21 cellular contexts compared by ENCODE assay signal in the genomic region with DNA sequence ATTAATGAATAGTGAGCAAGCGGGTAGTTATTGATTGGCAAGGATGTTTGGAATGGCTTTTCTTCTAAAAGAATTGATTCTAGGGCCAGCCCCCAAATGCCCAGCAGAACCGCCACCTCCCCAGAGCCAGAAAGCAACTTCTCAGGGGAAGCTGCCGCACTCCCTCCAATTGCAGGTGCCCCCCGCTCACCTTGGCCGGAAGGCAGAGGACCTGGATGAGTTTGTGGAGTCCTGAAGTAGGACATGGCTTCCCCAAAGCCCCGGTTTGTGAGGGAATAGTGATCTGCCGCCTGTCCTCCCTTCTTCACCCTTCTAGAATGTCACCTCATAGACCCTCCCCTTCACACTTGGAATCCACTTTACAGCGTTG. TPM values are rescaled to one million over a fixed set of nuclear protein-coding genes. Genes with fewer than 3 reads are reported as not detected.
A peak's percentile ranks its signal among the peaks of the same experiment; 100 is the strongest.
DNase-seq lines count a peak whose midpoint lies in the region; ATAC-seq, FAIRE-seq and TF ChIP-seq lines count a peak whose summit lies in the region.
"Had no signal": no experiment of that assay in that cellular context is flagged by ENCODE, and none has a peak within 500 bp of the region (broad histone marks: within the 10 kb centered on the region; RNA-seq: fewer than 3 reads in every experiment).

A gene with protein sequence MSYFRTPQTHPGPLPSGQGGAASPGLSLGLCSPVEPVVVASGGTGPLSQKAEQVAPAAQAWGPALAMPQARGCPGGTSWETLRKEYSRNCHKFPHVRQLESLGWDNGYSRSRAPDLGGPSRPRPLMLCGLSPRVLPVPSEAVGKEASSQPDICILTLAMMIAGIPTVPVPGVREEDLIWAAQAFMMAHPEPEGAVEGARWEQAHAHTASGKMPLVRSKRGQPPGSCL (minus strand): TSS at position 277 of the 370 bp plus-strand sequence. CDS start 32 bp downstream, at position 245.

- H3K4me2 ChIP-seq in H1 (ENCODE audit: insufficient read depth in 1 of 2, low read depth in 2 of 2, low read length in 2 of 2): no peak within 1 kb of the TSS

- no peak within 1 kb of the TSS for H2BK15ac ChIP-seq in H1 (ENCODE audit: low read length)

- no peak within 1 kb of the TSS for H4K5ac ChIP-seq in H1 (ENCODE audit: insufficient read length, low read depth, low read length)

- no peak within 1 kb of the TSS for H3K4me3 Mint-ChIP-seq in activated T-cell treated with anti-CD3 and anti-CD28 coated beads, Interleukin-2, amount 50 U/mL, for 24 hours
- no peak within 1 kb of the TSS for H3K4me3 Mint-ChIP-seq in activated T-cell treated with anti-CD3 and anti-CD28 coated beads, Interleukin-2, amount 50 U/mL, for 4 hours
- H3K4me3 Mint-ChIP-seq in neural crest cell: peak within 1 kb of the TSS; percentile 51

- H2BK120ac ChIP-seq in H1 (replicated peaks; ENCODE audit: low read depth, low read length): no peak within 1 kb of the TSS

- peaks cover 0 to 14% of the 10 kb centered on the region in 2 experiments; a peak in 1 of 4 replicates for H3K79me2 ChIP-seq in H1 (ENCODE audit: control insufficient read depth in 1 of 2, insufficient read depth in 2 of 2, low read length in 2 of 2)

- no peak within 1 kb of the TSS for H3K4me3 ChIP-seq in H1 (ENCODE audit: extremely low read depth in 1 of 4, insufficient read depth in 2 of 4, low read depth in 3 of 4, low read length in 4 of 4)
- H3K4me3 ChIP-seq: SJSA1 had no signal

- H3K9ac ChIP-seq in H1 (replicated peaks in 1 of 4; ENCODE audit: extremely low read depth in 1 of 4, low read depth in 3 of 4, low read length in 3 of 4): no peak within 1 kb of the TSS

- H3K14ac ChIP-seq in H1 (ENCODE audit: insufficient read length): no peak within 1 kb of the TSS

- POLR2A ChIA-PET in H1 (lab: Charles Lee; ENCODE audit: partially characterized antibody): interaction anchor here (1.0 to 1.5 kb wide), 2 partner anchors 10 to 62 kb away, joined by 4 read pairs; no protein-coding TSS in a partner anchor

- no peak within 1 kb of the TSS for H3K18ac ChIP-seq in H1 (ENCODE audit: extremely low read depth, low read length)

- DNase-seq in activated T-cell treated with anti-CD3 and anti-CD28 coated beads, Interleukin-2, amount 50 U/mL, for 24 hours: no peak
- DNase-seq in activated T-cell treated with anti-CD3 and anti-CD28 coated beads, Interleukin-2, amount 50 U/mL, for 4 hours: no peak
- DNase-seq in HT-29 (ENCODE audit: low spot score) (no peak), H1 (ENCODE audit: low read depth in 1 of 2, low spot score in 2 of 2) (no peak), neural crest cell (ENCODE audit: low read depth, low spot score) (no peak), SKM-1 (lab: John Stamatoyannopoulos, UW; ENCODE audit: unreplicated experiment) (no peak), SKM-1 treated with dmso at 0.1 percent for 144 hours (lab: John Stamatoyannopoulos, UW; ENCODE audit: unreplicated experiment) (no peak), NCI-H345 treated with DMSO at 0.1 percent for 48 hours (lab: John Stamatoyannopoulos, UW; ENCODE audit: unreplicated experiment) (no peak)
- DNase-seq: C1 segment of cervical spinal cord, DMS79 treated with DMSO at 0.1 percent for 48 hours, Karpas-422, NCI-H1417, NCI-H1930, NCI-H2171, NCI-H510A, RPMI8226 had no signal

- no peak within 1 kb of the TSS for H4K91ac ChIP-seq in H1 (replicated peaks; ENCODE audit: insufficient read length, low read length)

- peaks cover 3% of the 10 kb centered on the region; the same call in 1 of the 2 replicates for H3K79me1 ChIP-seq in H1 (ENCODE audit: low read depth, low read length)

- CTCF ChIA-PET in H1 (lab: Charles Lee; ENCODE audit: partially characterized antibody): interaction anchor here (0.9 kb wide), 1 partner anchor 70 kb away, joined by 4 read pairs; no protein-coding TSS in a partner anchor

- H3K27ac Mint-ChIP-seq in activated T-cell treated with anti-CD3 and anti-CD28 coated beads, Interleukin-2, amount 50 U/mL, for 24 hours: peak within 1 kb of the TSS; percentile 71
- no peak within 1 kb of the TSS for H3K27ac Mint-ChIP-seq in neural crest cell (ENCODE audit: unreplicated experiment)

- no peak within 1 kb of the TSS for H3K27ac ChIP-seq in H1 (ENCODE audit: low read depth, low read length)
- H3K27ac ChIP-seq: 22Rv1, SJSA1 had no signal

- H3K4me1 ChIP-seq in H1 (replicated peaks in 1 of 4; ENCODE audit: control insufficient read depth in 3 of 4, insufficient read depth in 4 of 4, low read length in 3 of 4): peaks cover 0 to 10% (median 6%) of the 10 kb centered on the region in 4 experiments; a peak in 6 of 7 replicates

- peaks cover 15% of the 10 kb centered on the region; the same call in 1 of the 2 replicates for H3K23me2 ChIP-seq in H1 (ENCODE audit: low read depth, low read length)

- 90% methylated on average over 8 of the region's 8 CpGs; no CpG with 5 or more reads in 1 of the 2 experiments for WGBS in H1 (ENCODE audit: extremely low coverage in 1 of 2, insufficient coverage in 1 of 2, insufficient read length in 1 of 2, insufficient replicate concordance in 2 of 2, low coverage in 1 of 2, low lambda C conversion rate in 2 of 2, missing lambda C conversion rate in 1 of 2), 2 experiments

- H4K20me1 ChIP-seq in H1 (replicated peaks in 1 of 2; ENCODE audit: control insufficient read depth in 1 of 2, insufficient read depth in 2 of 2, low read length in 2 of 2): peaks cover 0 to 7% of the 10 kb centered on the region in 2 experiments

- no peak for TF ChIP-seq POLR2A in H1 (IDR thresholded peaks at IDR 0.05; ENCODE audit: control extremely low read depth in 1 of 2, low read depth in 2 of 2, low read length in 2 of 2)

- H2AK5ac ChIP-seq in H1 (ENCODE audit: low read depth, low read length): no peak within 1 kb of the TSS

- H3K9me3 ChIP-seq in H1 (ENCODE audit: insufficient read depth in 2 of 2, low read depth in 1 of 2, low read length in 1 of 2): no peaks in the 10 kb centered on the region
- H3K9me3 ChIP-seq: SJSA1 had no signal

- H3K27me3 ChIP-seq in H1 (replicated peaks in 1 of 4; ENCODE audit: control insufficient read depth in 3 of 4, extremely low read depth in 1 of 4, insufficient read depth in 3 of 4, low read length in 3 of 4): no peaks in the 10 kb centered on the region
- H3K27me3 ChIP-seq: SJSA1 had no signal

- no peak within 1 kb of the TSS for H3K4ac ChIP-seq in H1 (replicated peaks; ENCODE audit: insufficient read length, low read depth, low read length)

- H3K27me3 Mint-ChIP-seq in activated T-cell treated with anti-CD3 and anti-CD28 coated beads, Interleukin-2, amount 50 U/mL, for 24 hours: no peaks in the 10 kb centered on the region
- no peaks in the 10 kb centered on the region for H3K27me3 Mint-ChIP-seq in activated T-cell treated with anti-CD3 and anti-CD28 coated beads, Interleukin-2, amount 50 U/mL, for 4 hours (ENCODE audit: low read depth)
- H3K27me3 Mint-ChIP-seq in neural crest cell (ENCODE audit: low read depth): peaks cover 10% of the 10 kb centered on the region

- TF ChIP-seq CTCF in H1 (IDR thresholded peaks at IDR 0.05; ENCODE audit: control extremely low read depth in 1 of 3, insufficient read depth in 1 of 3, low read depth in 1 of 3, low read length in 3 of 3): no peak
- TF ChIP-seq CTCF in neural crest cell (conservative IDR thresholded peaks at IDR 0.05): no peak

- no peak within 1 kb of the TSS for H3K23ac ChIP-seq in H1 (ENCODE audit: insufficient read length)

- H2BK5ac ChIP-seq in H1 (ENCODE audit: low read depth, low read length): no peak within 1 kb of the TSS

- no peaks in the 10 kb centered on the region for H3K9me3 Mint-ChIP-seq in activated T-cell treated with anti-CD3 and anti-CD28 coated beads, Interleukin-2, amount 50 U/mL, for 24 hours
- H3K9me3 Mint-ChIP-seq in activated T-cell treated with anti-CD3 and anti-CD28 coated beads, Interleukin-2, amount 50 U/mL, for 4 hours: no peaks in the 10 kb centered on the region
- H3K9me3 Mint-ChIP-seq in neural crest cell: no peaks in the 10 kb centered on the region

- TF ChIP-seq EP300 in H1 (IDR thresholded peaks at IDR 0.05; ENCODE audit: borderline replicate concordance in 1 of 2, low read depth in 2 of 2, low read length in 2 of 2): no peak

- ATAC-seq in activated T-cell treated with anti-CD3 and anti-CD28 coated beads, Interleukin-2, amount 50 U/mL, for 4 hours: no peak
- ATAC-seq: HCT116 had no signal

- H2BK12ac ChIP-seq in H1 (ENCODE audit: low read depth, low read length): no peak within 1 kb of the TSS

- peaks cover 62% of the 10 kb centered on the region for H3K4me1 Mint-ChIP-seq in activated T-cell treated with anti-CD3 and anti-CD28 coated beads, Interleukin-2, amount 50 U/mL, for 24 hours (ENCODE audit: low read depth)
- peaks cover 46% of the 10 kb centered on the region for H3K4me1 Mint-ChIP-seq in activated T-cell treated with anti-CD3 and anti-CD28 coated beads, Interleukin-2, amount 50 U/mL, for 4 hours (ENCODE audit: low read depth)
- H3K4me1 Mint-ChIP-seq in neural crest cell: peaks cover 20% of the 10 kb centered on the region

- TF ChIP-seq RAD21 in H1 (IDR thresholded peaks at IDR 0.05 in 1 of 2, conservative IDR thresholded peaks at IDR 0.05 in 1 of 2; ENCODE audit: low read depth in 2 of 2, low read length in 2 of 2): no peak

- peaks cover 47% of the 10 kb centered on the region for H3K36me3 Mint-ChIP-seq in activated T-cell treated with anti-CD3 and anti-CD28 coated beads, Interleukin-2, amount 50 U/mL, for 24 hours (ENCODE audit: low read depth)
- peaks cover 15% of the 10 kb centered on the region for H3K36me3 Mint-ChIP-seq in activated T-cell treated with anti-CD3 and anti-CD28 coated beads, Interleukin-2, amount 50 U/mL, for 4 hours (ENCODE audit: insufficient read depth)
- H3K36me3 Mint-ChIP-seq in neural crest cell (ENCODE audit: low read depth): peaks cover 2% of the 10 kb centered on the region

- H3K56ac ChIP-seq in H1 (replicated peaks; ENCODE audit: insufficient read length, low read depth, low read length): no peak within 1 kb of the TSS

- no peak for FAIRE-seq in H1 (lab: Jason Lieb, UNC)
- FAIRE-seq: G401.6, GM12891 had no signal

- H2AFZ ChIP-seq in H1 (ENCODE audit: low read length): no peak within 1 kb of the TSS

- H2BK20ac ChIP-seq in H1 (ENCODE audit: low read length): no peak within 1 kb of the TSS

- 0 out of 2 replicates have a peak within 1 kb of the TSS, but pooled peaks have one; percentile 35 for H4K8ac ChIP-seq in H1 (ENCODE audit: extremely low read depth, insufficient read depth, low read length)

- peaks cover 8 to 18% (median 16%) of the 10 kb centered on the region in 4 experiments for H3K36me3 ChIP-seq in H1 (ENCODE audit: control insufficient read depth in 2 of 4, insufficient read depth in 4 of 4, low read length in 3 of 4)

RNA-seq across cellular contexts. Expression of the gene that starts here (rescaled TPM):
- total RNA-seq in activated T-cell treated with anti-CD3 and anti-CD28 coated beads, Interleukin-2, amount 50 U/mL, for 4 hours: under 1 TPM; 0.63 to 0.73 (median 0.73) TPM
- total RNA-seq in HT-29 (2014; rRNA removed; shearing (Covaris generic)): 7.1 and 10.4 TPM in 2 replicates
- 2.5 and 3.0 TPM in 2 replicates for total RNA-seq in H1 (2021; fragmentation: NEBNext Ultra II Directional; extraction: Animal tissue kit (Norgen Biotek cat#: 25700))
- polyA plus RNA-seq in H1 (2011; rRNA removed): 2.0 and 3.2 TPM in 2 replicates
- polyA plus RNA-seq in H1 (2011; cell fraction: cytosol; rRNA removed): 4.1 TPM
- polyA plus RNA-seq in H1 (2011; cell fraction: nucleus; rRNA removed): 8.0 TPM
- 1.9 to 4.4 TPM (median 3.5 TPM) in 4 replicates for polyA plus RNA-seq in H1 (2012, experiment 1 of 2)
- 0.77 TPM for polyA plus RNA-seq in H1 (2012, experiment 2 of 2)
- polyA plus RNA-seq in H1 (2013, experiment 1 of 2): 1.3 TPM
- 1.3 TPM for polyA plus RNA-seq in H1 (2013, experiment 2 of 2)
- 1.2 and 2.7 TPM in 2 replicates for polyA minus RNA-seq in H1 (2011; rRNA and poly(A)+ RNA removed)
- not detected for polyA minus RNA-seq in H1 (2011; cell fraction: cytosol; rRNA and poly(A)+ RNA removed)
- 7.0 TPM for polyA minus RNA-seq in H1 (2011; cell fraction: nucleus; rRNA and poly(A)+ RNA removed)
- total RNA-seq in neural crest cell: 0.41 and 2.2 TPM in 2 replicates
